ENCODE assay signal across 17 cellular contexts in the genomic region with DNA sequence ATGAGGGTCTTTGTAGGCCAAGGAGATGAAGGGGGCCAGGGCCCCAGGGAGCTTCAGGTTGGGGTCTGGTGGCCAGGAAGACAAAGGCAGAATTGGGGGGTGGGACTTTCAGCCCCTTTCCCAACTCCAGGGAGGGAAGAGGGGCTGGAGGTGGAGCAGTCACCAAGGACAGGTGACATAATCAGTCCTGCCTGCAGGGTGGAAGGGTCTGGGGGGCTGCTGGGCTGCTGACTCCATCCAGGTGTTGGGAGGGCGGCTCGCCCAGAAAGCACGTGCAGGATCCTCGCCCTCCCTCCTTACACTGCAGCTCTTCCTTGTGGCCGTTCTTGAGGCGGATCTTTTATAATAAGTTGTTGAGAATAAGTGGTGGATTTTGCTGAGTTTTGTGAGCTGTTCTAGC.
DNase-seq lines count a peak whose midpoint lies in the region; ATAC-seq and TF ChIP-seq lines count a peak whose summit lies in the region.
"Had no signal": no experiment of that assay in that cellular context is flagged by ENCODE, and none has a peak within 500 bp of the region (broad histone marks: within the 10 kb centered on the region; RNA-seq: fewer than 3 reads in every experiment).

No MANE protein-coding gene starts in this region.

- H3K4me2 ChIP-seq in GM23338 = no peak overlapping the region

- peak; percentile 20; the same call in 1 of the 3 replicates for ATAC-seq in GM23338
- ATAC-seq in left lung = peak; percentile 24
- ATAC-seq in sciatic nerve = no peak
- ATAC-seq in GM18517 (IDR thresholded peaks at IDR 0.05; ENCODE audit: unreplicated experiment) = no peak
- ATAC-seq in HG03095 (IDR thresholded peaks at IDR 0.05; ENCODE audit: unreplicated experiment) = no peak
- ATAC-seq: PC-3 had no signal

- TF ChIP-seq CTCF in GM23338 (conservative IDR thresholded peaks at IDR 0.05; ENCODE audit: low read depth in 2 of 2) = no peak
- no peak for TF ChIP-seq CTCF in left lung (IDR thresholded peaks at IDR 0.05)

- H3K27ac Mint-ChIP-seq in GM23338 = no peak overlapping the region

- H2AFZ ChIP-seq in GM23338 = no peak overlapping the region

- no peaks in the 10 kb centered on the region for H3K9me3 ChIP-seq in SK-N-MC (ENCODE audit: low read depth, low read length)
- no peaks in the 10 kb centered on the region for H3K9me3 ChIP-seq in left lung
- H3K9me3 ChIP-seq: SJCRH30 had no signal

- H3K4me3 Mint-ChIP-seq in GM23338 = no peak overlapping the region

- no peaks in the 10 kb centered on the region for H3F3A ChIP-seq in GM23338 (replicated peaks; ENCODE audit: low read depth)

- no peaks in the 10 kb centered on the region for H3K9me3 Mint-ChIP-seq in GM23338

- H3K27me3 Mint-ChIP-seq in GM23338 (ENCODE audit: insufficient read depth, low read depth, poor library complexity) = peaks cover 8% of the 10 kb centered on the region

- H3K9me2 ChIP-seq in GM23338 (ENCODE audit: insufficient read depth) = no peaks in the 10 kb centered on the region

- H3K36me3 Mint-ChIP-seq in GM23338 (ENCODE audit: low read depth) = no peaks in the 10 kb centered on the region

- DNase-seq in GM23338 (ENCODE audit: low spot score) = no peak
- DNase-seq in SK-N-MC (ENCODE audit: low read depth, low spot score) = no peak
- no peak for DNase-seq in left lung
- DNase-seq in sciatic nerve (ENCODE audit: low spot score) = peak; percentile 45
- DNase-seq in NCI-H748 (lab: John Stamatoyannopoulos, UW; ENCODE audit: unreplicated experiment) = no peak
- DNase-seq: ACHN, GDM1, GOT3, KBM-7, NCI-H1436, NCI-H1930, NCI-H226, PC-3, SJCRH30 had no signal

- H4K20me1 ChIP-seq in GM23338 (replicated peaks; ENCODE audit: insufficient read depth) = no peaks in the 10 kb centered on the region

- H3K4me1 ChIP-seq in GM23338 (ENCODE audit: insufficient read depth) = 0 out of 2 replicates have a peak, but pooled peaks cover 4% of the 10 kb centered on the region
- peaks cover 6 to 11% of the 10 kb centered on the region in 2 donors for H3K4me1 ChIP-seq in left lung
- H3K4me1 ChIP-seq: SJCRH30 had no signal

- intact Hi-C loops in left lung (cut with DNase I) = no loop called here
- intact Hi-C loops in sciatic nerve (cut with DNase I) = no loop called here

- no peaks in the 10 kb centered on the region for H3K79me2 ChIP-seq in GM23338 (replicated peaks; ENCODE audit: insufficient read depth)

- peak overlapping the region; percentile 44 for H3K9ac ChIP-seq in SK-N-MC (ENCODE audit: insufficient read length)

- H3K27ac ChIP-seq in GM23338 (ENCODE audit: low read depth) = no peak overlapping the region
- peak overlapping the region; percentile 87 for H3K27ac ChIP-seq in SK-N-MC
- no peak overlapping the region for H3K27ac ChIP-seq in left lung
- H3K27ac ChIP-seq: RWPE1, SJCRH30 had no signal

- H3K27me3 ChIP-seq in GM23338 (ENCODE audit: insufficient read depth) (no peaks in the 10 kb centered on the region), left lung (peaks cover 0 to 39% of the 10 kb centered on the region in 2 donors)

- no peak overlapping the region for H3K4me3 ChIP-seq in GM23338
- H3K4me3 ChIP-seq in SK-N-MC = peak overlapping the region; percentile 68; the same call in 1 of the 2 replicates
- H3K4me3 ChIP-seq in left lung = no peak overlapping the region
- H3K4me3 ChIP-seq: SJCRH30 had no signal

- no peaks in the 10 kb centered on the region for H3K36me3 ChIP-seq in GM23338 (ENCODE audit: insufficient read depth)
- no peaks in the 10 kb centered on the region for H3K36me3 ChIP-seq in SK-N-MC (ENCODE audit: insufficient read depth, low read length)
- no peaks in the 10 kb centered on the region for H3K36me3 ChIP-seq in left lung
- H3K36me3 ChIP-seq: SJCRH30 had no signal

- peaks cover 20% of the 10 kb centered on the region for H3K4me1 Mint-ChIP-seq in GM23338

TF ChIP-seq in GM23338, 12 proteins besides CTCF, POLR2A, EP300 and RAD21 (continues in another document):
- TF ChIP-seq, protein P1, sequence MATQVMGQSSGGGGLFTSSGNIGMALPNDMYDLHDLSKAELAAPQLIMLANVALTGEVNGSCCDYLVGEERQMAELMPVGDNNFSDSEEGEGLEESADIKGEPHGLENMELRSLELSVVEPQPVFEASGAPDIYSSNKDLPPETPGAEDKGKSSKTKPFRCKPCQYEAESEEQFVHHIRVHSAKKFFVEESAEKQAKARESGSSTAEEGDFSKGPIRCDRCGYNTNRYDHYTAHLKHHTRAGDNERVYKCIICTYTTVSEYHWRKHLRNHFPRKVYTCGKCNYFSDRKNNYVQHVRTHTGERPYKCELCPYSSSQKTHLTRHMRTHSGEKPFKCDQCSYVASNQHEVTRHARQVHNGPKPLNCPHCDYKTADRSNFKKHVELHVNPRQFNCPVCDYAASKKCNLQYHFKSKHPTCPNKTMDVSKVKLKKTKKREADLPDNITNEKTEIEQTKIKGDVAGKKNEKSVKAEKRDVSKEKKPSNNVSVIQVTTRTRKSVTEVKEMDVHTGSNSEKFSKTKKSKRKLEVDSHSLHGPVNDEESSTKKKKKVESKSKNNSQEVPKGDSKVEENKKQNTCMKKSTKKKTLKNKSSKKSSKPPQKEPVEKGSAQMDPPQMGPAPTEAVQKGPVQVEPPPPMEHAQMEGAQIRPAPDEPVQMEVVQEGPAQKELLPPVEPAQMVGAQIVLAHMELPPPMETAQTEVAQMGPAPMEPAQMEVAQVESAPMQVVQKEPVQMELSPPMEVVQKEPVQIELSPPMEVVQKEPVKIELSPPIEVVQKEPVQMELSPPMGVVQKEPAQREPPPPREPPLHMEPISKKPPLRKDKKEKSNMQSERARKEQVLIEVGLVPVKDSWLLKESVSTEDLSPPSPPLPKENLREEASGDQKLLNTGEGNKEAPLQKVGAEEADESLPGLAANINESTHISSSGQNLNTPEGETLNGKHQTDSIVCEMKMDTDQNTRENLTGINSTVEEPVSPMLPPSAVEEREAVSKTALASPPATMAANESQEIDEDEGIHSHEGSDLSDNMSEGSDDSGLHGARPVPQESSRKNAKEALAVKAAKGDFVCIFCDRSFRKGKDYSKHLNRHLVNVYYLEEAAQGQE (IDR thresholded peaks at IDR 0.05; ENCODE audit: unreplicated experiment) = no peak
- TF ChIP-seq STAT1 (IDR thresholded peaks at IDR 0.05; ENCODE audit: unreplicated experiment) (no peak), POLR2AphosphoS5 (IDR thresholded peaks at IDR 0.05; ENCODE audit: low read depth) (no peak)
- TF ChIP-seq, protein P2, sequence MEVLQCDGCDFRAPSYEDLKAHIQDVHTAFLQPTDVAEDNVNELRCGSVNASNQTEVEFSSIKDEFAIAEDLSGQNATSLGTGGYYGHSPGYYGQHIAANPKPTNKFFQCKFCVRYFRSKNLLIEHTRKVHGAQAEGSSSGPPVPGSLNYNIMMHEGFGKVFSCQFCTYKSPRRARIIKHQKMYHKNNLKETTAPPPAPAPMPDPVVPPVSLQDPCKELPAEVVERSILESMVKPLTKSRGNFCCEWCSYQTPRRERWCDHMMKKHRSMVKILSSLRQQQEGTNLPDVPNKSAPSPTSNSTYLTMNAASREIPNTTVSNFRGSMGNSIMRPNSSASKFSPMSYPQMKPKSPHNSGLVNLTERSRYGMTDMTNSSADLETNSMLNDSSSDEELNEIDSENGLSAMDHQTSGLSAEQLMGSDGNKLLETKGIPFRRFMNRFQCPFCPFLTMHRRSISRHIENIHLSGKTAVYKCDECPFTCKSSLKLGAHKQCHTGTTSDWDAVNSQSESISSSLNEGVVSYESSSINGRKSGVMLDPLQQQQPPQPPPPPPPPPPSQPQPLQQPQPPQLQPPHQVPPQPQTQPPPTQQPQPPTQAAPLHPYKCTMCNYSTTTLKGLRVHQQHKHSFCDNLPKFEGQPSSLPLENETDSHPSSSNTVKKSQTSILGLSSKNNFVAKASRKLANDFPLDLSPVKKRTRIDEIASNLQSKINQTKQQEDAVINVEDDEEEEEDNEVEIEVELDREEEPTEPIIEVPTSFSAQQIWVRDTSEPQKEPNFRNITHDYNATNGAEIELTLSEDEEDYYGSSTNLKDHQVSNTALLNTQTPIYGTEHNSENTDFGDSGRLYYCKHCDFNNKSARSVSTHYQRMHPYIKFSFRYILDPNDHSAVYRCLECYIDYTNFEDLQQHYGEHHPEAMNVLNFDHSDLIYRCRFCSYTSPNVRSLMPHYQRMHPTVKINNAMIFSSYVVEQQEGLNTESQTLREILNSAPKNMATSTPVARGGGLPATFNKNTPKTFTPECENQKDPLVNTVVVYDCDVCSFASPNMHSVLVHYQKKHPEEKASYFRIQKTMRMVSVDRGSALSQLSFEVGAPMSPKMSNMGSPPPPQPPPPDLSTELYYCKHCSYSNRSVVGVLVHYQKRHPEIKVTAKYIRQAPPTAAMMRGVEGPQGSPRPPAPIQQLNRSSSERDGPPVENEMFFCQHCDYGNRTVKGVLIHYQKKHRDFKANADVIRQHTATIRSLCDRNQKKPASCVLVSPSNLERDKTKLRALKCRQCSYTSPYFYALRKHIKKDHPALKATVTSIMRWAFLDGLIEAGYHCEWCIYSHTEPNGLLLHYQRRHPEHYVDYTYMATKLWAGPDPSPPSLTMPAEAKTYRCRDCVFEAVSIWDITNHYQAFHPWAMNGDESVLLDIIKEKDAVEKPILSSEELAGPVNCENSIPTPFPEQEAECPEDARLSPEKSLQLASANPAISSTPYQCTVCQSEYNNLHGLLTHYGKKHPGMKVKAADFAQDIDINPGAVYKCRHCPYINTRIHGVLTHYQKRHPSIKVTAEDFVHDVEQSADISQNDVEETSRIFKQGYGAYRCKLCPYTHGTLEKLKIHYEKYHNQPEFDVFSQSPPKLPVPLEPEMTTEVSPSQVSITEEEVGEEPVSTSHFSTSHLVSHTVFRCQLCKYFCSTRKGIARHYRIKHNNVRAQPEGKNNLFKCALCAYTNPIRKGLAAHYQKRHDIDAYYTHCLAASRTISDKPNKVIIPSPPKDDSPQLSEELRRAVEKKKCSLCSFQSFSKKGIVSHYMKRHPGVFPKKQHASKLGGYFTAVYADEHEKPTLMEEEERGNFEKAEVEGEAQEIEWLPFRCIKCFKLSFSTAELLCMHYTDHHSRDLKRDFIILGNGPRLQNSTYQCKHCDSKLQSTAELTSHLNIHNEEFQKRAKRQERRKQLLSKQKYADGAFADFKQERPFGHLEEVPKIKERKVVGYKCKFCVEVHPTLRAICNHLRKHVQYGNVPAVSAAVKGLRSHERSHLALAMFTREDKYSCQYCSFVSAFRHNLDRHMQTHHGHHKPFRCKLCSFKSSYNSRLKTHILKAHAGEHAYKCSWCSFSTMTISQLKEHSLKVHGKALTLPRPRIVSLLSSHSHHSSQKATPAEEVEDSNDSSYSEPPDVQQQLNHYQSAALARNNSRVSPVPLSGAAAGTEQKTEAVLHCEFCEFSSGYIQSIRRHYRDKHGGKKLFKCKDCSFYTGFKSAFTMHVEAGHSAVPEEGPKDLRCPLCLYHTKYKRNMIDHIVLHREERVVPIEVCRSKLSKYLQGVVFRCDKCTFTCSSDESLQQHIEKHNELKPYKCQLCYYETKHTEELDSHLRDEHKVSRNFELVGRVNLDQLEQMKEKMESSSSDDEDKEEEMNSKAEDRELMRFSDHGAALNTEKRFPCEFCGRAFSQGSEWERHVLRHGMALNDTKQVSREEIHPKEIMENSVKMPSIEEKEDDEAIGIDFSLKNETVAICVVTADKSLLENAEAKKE (CRISPR knock-in tag; IDR thresholded peaks at IDR 0.05) = no peak

Comparison
In these comparisons a context has a peak if more than half of its experiments do, and no peak if none do; other contexts are left out.
1. ATAC-seq: peak in GM23338 (single experiment) and left lung (single experiment); none in sciatic nerve (single experiment), GM18517 (single experiment) and HG03095 (single experiment).